In the genomic region with DNA sequence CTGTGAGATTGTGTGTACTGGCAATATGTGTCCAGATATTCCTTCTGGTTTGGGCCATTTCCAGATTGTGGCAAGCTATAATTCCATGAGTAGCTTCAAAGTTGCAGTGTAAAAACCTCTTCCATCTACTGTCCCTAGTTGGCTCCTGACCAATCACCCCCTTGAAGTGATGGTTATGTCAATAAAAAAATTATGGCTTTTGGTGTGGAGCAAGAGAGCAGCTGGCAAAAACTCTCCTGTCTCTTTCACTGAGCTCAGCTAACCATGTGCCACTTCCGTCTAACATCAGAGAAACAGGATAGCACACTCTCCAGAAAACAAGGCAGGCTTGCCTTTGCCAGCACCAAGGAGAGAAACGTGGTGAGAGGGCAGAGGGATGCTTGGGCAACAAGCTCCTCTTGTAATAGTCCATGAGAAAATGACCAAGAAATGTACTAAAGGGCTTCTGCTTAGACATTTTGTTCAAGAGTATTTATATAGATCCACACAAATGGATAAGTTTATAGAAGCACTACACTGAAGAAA, we compare ENCODE assay signal across 19 cellular contexts.
DNase-seq lines count a peak whose midpoint lies in the region; ATAC-seq lines count a peak whose summit lies in the region.
"Had no signal": no experiment of that assay in that cellular context is flagged by ENCODE, and none has a peak within 500 bp of the region (broad histone marks: within the 10 kb centered on the region; RNA-seq: fewer than 3 reads in every experiment).

No MANE protein-coding gene starts in this region.

- ATAC-seq in GM21367 (IDR thresholded peaks at IDR 0.05; ENCODE audit: unreplicated experiment) (no peak), GM18870 (IDR thresholded peaks at IDR 0.05; ENCODE audit: unreplicated experiment) (no peak)
- ATAC-seq: A549; activated CD8-positive, alpha-beta memory T cell treated with anti-CD3 and anti-CD28 coated beads, Interleukin-2, amount 10 ng/mL, durations not matched to agents 7 days and 5 days; HCT116; left colon; psoas muscle had no signal

- DNase-seq in DMS 273 (lab: John Stamatoyannopoulos, UW; ENCODE audit: unreplicated experiment) (peak; percentile 92), NCI-H1092 (lab: John Stamatoyannopoulos, UW) (peak; percentile 82), NCI-H446 (lab: John Stamatoyannopoulos, UW) (peak; percentile 96 to 97), cerebellar cortex (ENCODE audit: low spot score) (peak; percentile 54), NCI-H526 treated with DMSO at 0.1 percent for 48 hours (lab: John Stamatoyannopoulos, UW) (no peak)
- no peak for DNase-seq in stimulated activated CD4-positive, alpha-beta T cell treated with anti-CD3 and anti-CD28 coated beads, Interleukin-2, amount 100 ng/mL, for 48 hours
- DNase-seq: activated CD8-positive, alpha-beta memory T cell treated with anti-CD3 and anti-CD28 coated beads, Interleukin-2, amount 10 ng/mL, durations not matched to agents 7 days and 5 days; adrenal gland; IMR-90; left colon; MG63; psoas muscle; small intestine; stimulated activated CD4-positive, alpha-beta T cell treated with anti-CD3 and anti-CD28 coated beads, Interleukin-4, amount 100 ng/mL, for 24 hours; upper lobe of left lung had no signal

Comparison
In these comparisons a context has a peak if more than half of its experiments do, and no peak if none do; other contexts are left out.
1. DNase-seq: peak in DMS 273 (single experiment), NCI-H1092 (single experiment), NCI-H446 (2 of 2) and cerebellar cortex (single experiment); none in NCI-H526 treated with DMSO at 0.1 percent for 48 hours (single experiment) and stimulated activated CD4-positive, alpha-beta T cell treated with anti-CD3 and anti-CD28 coated beads, Interleukin-2, amount 100 ng/mL, for 48 hours (0 of 2).